12 cellular contexts compared by ENCODE assay signal in genomic region chr10:3936422-3937040, GRCh38.
DNase-seq lines count a peak whose midpoint lies in the region; ATAC-seq, FAIRE-seq and TF ChIP-seq lines count a peak whose summit lies in the region.
"Had no signal": no experiment of that assay in that cellular context is flagged by ENCODE, and none has a peak within 500 bp of the region (broad histone marks: within the 10 kb centered on the region; RNA-seq: fewer than 3 reads in every experiment).

No MANE protein-coding gene starts in this region.

- H3K27me3 ChIP-seq in right atrium auricular region (no peaks in the 10 kb centered on the region), endothelial cell of umbilical vein (ENCODE audit: control insufficient read depth in 2 of 2, insufficient read depth in 2 of 2, low read length in 2 of 2) (no peaks in the 10 kb centered on the region), osteoblast (ENCODE audit: insufficient read depth, low read length) (no peaks in the 10 kb centered on the region), vagina (no peaks in the 10 kb centered on the region)

- no peaks in the 10 kb centered on the region for H3K9me3 ChIP-seq in right atrium auricular region
- H3K9me3 ChIP-seq in endothelial cell of umbilical vein (replicated peaks; ENCODE audit: control insufficient read depth, insufficient read depth, low read length): no peaks in the 10 kb centered on the region
- no peaks in the 10 kb centered on the region for H3K9me3 ChIP-seq in osteoblast (ENCODE audit: low read depth, low read length)
- no peaks in the 10 kb centered on the region for H3K9me3 ChIP-seq in vagina

- H4K20me1 ChIP-seq in endothelial cell of umbilical vein (replicated peaks; ENCODE audit: control insufficient read depth, extremely low read depth, insufficient read depth, low read length) (no peaks in the 10 kb centered on the region), osteoblast (ENCODE audit: insufficient read depth, low read length) (no peaks in the 10 kb centered on the region)

- CTCF ChIA-PET in endothelial cell of umbilical vein (lab: Charles Lee): interaction anchor here (1.6 to 1.7 kb wide), 2 partner anchors 12 to 24 kb away, joined by 4 to 5 read pairs; no protein-coding TSS in a partner anchor

- TF ChIP-seq CTCF in right atrium auricular region (IDR thresholded peaks at IDR 0.05): no peak
- no peak for TF ChIP-seq CTCF in endothelial cell of umbilical vein (IDR thresholded peaks at IDR 0.05; ENCODE audit: extremely low read depth in 1 of 2, insufficient read depth in 1 of 2, low read depth in 1 of 2, low read length in 2 of 2)
- no peak for TF ChIP-seq CTCF in osteoblast (IDR thresholded peaks at IDR 0.05; ENCODE audit: extremely low read depth, low read depth, low read length)
- no peak for TF ChIP-seq CTCF in vagina (IDR thresholded peaks at IDR 0.05)

- no peak for FAIRE-seq in endothelial cell of umbilical vein (lab: Jason Lieb, UNC)

- H3K4me2 ChIP-seq in endothelial cell of umbilical vein (ENCODE audit: insufficient read depth, low read length) (peak overlapping the region; percentile 93), osteoblast (ENCODE audit: insufficient read depth, low read length) (peak overlapping the region; percentile 85)
- H3K4me2 ChIP-seq: KMS-11, PC-9 had no signal

- H3K79me2 ChIP-seq in endothelial cell of umbilical vein (ENCODE audit: control insufficient read depth, insufficient read depth, low read length) (no peaks in the 10 kb centered on the region), osteoblast (ENCODE audit: insufficient read depth, low read length) (no peaks in the 10 kb centered on the region)

- peak overlapping the region; percentile 74 for H3K9ac ChIP-seq in endothelial cell of umbilical vein (replicated peaks; ENCODE audit: extremely low read depth, insufficient read depth, low read length)
- H3K9ac ChIP-seq: KMS-11 had no signal

- dilution Hi-C loops in endothelial cell of umbilical vein (cut with MboI; ENCODE audit: extremely low pct_ligation_motif_present, low sequenced_read_pairs): no loop called here

- TSS peak; percentile 46 for BruUV-seq in endothelial cell of umbilical vein (replicated peaks; lab: Mats Ljungman, UMichigan)

- no peak for TF ChIP-seq POLR2A in endothelial cell of umbilical vein (IDR thresholded peaks at IDR 0.05; ENCODE audit: low read depth, low read length)
- TF ChIP-seq POLR2A in vagina (IDR thresholded peaks at IDR 0.05): no peak

- H3K27ac ChIP-seq in right atrium auricular region (peak overlapping the region; percentile 66 to 74), endothelial cell of umbilical vein (ENCODE audit: insufficient read depth, low read depth, low read length) (peak overlapping the region; percentile 75), osteoblast (ENCODE audit: low read depth, low read length) (peak overlapping the region; percentile 84), vagina (peak overlapping the region; percentile 78)
- H3K27ac ChIP-seq: KMS-11, PC-9 had no signal

- no peak for DNase-seq in right atrium auricular region (ENCODE audit: low spot score)
- DNase-seq in left ventricle myocardium superior: no peak
- DNase-seq in endothelial cell of umbilical vein (ENCODE audit: low read depth, low spot score): no peak
- no peak for DNase-seq in osteoblast (ENCODE audit: insufficient read length, low spot score, missing footprints)
- DNase-seq in vagina (ENCODE audit: extremely low spot score in 2 of 2): no peak
- no peak for DNase-seq in AML-193 (lab: John Stamatoyannopoulos, UW)
- no peak for DNase-seq in SK-N-DZ (ENCODE audit: low spot score)
- DNase-seq: H7, NCI-H2171 treated with DMSO at 0.1 percent for 48 hours, PC-9 had no signal

- no peaks in the 10 kb centered on the region for H3K36me3 ChIP-seq in right atrium auricular region
- no peaks in the 10 kb centered on the region for H3K36me3 ChIP-seq in endothelial cell of umbilical vein (ENCODE audit: control insufficient read depth in 2 of 2, extremely low read depth in 1 of 2, insufficient read depth in 2 of 2, low read length in 2 of 2)
- no peaks in the 10 kb centered on the region for H3K36me3 ChIP-seq in osteoblast (ENCODE audit: insufficient read depth, low read length)
- H3K36me3 ChIP-seq in vagina: no peaks in the 10 kb centered on the region

- H2AFZ ChIP-seq in endothelial cell of umbilical vein (ENCODE audit: low read depth, low read length) (peak overlapping the region; percentile 56), osteoblast (ENCODE audit: low read length) (no peak overlapping the region)
- H2AFZ ChIP-seq: PC-9 had no signal

- POLR2A ChIA-PET in endothelial cell of umbilical vein (lab: Charles Lee): interaction anchor here (0.6 kb wide), 1 partner anchor 486 kb away, joined by 7 read pairs; no protein-coding TSS in a partner anchor

- H3K4me3 ChIP-seq in right atrium auricular region: no peak overlapping the region
- no peak overlapping the region for H3K4me3 ChIP-seq in endothelial cell of umbilical vein (replicated peaks in 1 of 3; ENCODE audit: insufficient read depth in 1 of 3, low read depth in 1 of 3, low read length in 3 of 3)
- H3K4me3 ChIP-seq in osteoblast (ENCODE audit: insufficient read depth, low read length): no peak overlapping the region
- H3K4me3 ChIP-seq in vagina: no peak overlapping the region
- H3K4me3 ChIP-seq: PC-9 had no signal

- intact Hi-C loops in left ventricle myocardium superior (cut with micrococcal nuclease): no loop called here
- intact Hi-C loops in endothelial cell of umbilical vein (cut with micrococcal nuclease): loop anchor here (2.0 to 5.0 kb wide), 7 partner anchors 132 to 831 kb away; partner anchors contain the start of gene KLF6
- intact Hi-C loops in vagina (cut with DNase I): no loop called here

- no peak for ATAC-seq in left ventricle myocardium superior
- ATAC-seq in HG03460 (IDR thresholded peaks at IDR 0.05; ENCODE audit: unreplicated experiment): no peak

- no peaks in the 10 kb centered on the region for H3K9me1 ChIP-seq in endothelial cell of umbilical vein (replicated peaks; ENCODE audit: control insufficient read depth, extremely low read depth, insufficient read depth, low read length)

- H3K4me1 ChIP-seq in right atrium auricular region (peaks cover 0 to 11% of the 10 kb centered on the region in 2 donors), endothelial cell of umbilical vein (ENCODE audit: control insufficient read depth, extremely low read depth, insufficient read depth, low read length) (peaks cover 16% of the 10 kb centered on the region), osteoblast (ENCODE audit: insufficient read depth, low read length) (peaks cover 14% of the 10 kb centered on the region), vagina (peaks cover 23% of the 10 kb centered on the region)

TF ChIP-seq in endothelial cell of umbilical vein, 7 proteins besides CTCF, POLR2A, EP300 and RAD21:
- TF ChIP-seq JUN (IDR thresholded peaks at IDR 0.05; ENCODE audit: borderline replicate concordance, insufficient read depth, insufficient read length, low read depth) (no peak), EZH2 (IDR thresholded peaks at IDR 0.05; ENCODE audit: borderline replicate concordance, low read depth, low read length, severe bottlenecking) (no peak)
